8 cellular contexts compared by ENCODE assay signal in the genomic region with DNA sequence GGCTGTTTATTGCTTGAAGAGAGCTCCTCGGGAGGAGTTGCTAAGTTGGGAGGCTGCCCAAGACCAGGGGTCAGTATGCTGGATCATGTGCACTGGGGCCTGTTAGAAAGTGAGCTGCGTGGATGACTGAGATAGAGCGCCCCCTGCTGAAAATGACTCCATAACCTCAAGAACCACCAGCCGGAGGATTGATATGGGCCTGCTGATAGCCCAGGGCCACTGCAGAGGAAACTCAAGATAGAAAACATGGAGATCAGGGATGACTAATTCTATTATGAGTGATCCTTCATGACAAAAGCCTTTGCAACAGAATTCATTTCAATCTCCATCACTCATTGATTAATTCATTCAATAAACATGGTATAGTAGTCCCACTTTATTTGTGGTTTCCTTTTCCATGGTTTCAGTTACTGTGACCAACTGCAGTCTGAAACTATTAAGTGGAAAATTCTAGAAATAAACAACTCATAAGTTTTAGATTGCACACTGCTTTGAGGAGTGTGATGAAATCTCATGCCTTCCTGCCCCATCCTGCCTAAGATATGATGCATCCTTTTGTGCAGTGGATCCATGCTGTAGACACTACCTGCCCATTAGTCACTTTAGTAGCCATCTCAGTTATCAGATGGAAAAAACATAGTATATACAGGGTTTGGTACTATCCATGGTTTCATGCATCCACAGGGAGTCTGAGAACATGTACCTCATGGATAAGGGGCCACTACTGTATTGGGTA.
DNase-seq lines count a peak whose midpoint lies in the region; ATAC-seq lines count a peak whose summit lies in the region.

No MANE protein-coding gene starts in this region.

- ATAC-seq in GM19463 (IDR thresholded peaks at IDR 0.05; ENCODE audit: unreplicated experiment), result peak; percentile 71
- ATAC-seq in activated T-cell treated with anti-CD3 and anti-CD28 coated beads, Interleukin-2, amount 50 U/mL, for 4 hours, result peak; percentile 58 to 60
- no peak for ATAC-seq in HG03565 (IDR thresholded peaks at IDR 0.05; ENCODE audit: unreplicated experiment)
- ATAC-seq in HG03045 (IDR thresholded peaks at IDR 0.05; ENCODE audit: unreplicated experiment), result no peak

- no peaks in the 10 kb centered on the region for H3K9me3 Mint-ChIP-seq in activated T-cell treated with anti-CD3 and anti-CD28 coated beads, Interleukin-2, amount 50 U/mL, for 4 hours

- no peaks in the 10 kb centered on the region for H3K36me3 Mint-ChIP-seq in activated T-cell treated with anti-CD3 and anti-CD28 coated beads, Interleukin-2, amount 50 U/mL, for 4 hours (ENCODE audit: insufficient read depth)

- peak; percentile 34 for DNase-seq in COLO829 (ENCODE audit: low spot score)
- DNase-seq in NCI-H460 (ENCODE audit: extremely low read depth, low read depth), result peak; percentile 21
- DNase-seq in activated T-cell treated with anti-CD3 and anti-CD28 coated beads, Interleukin-2, amount 50 U/mL, for 4 hours, result peak; percentile 27
- DNase-seq in germinal center (ENCODE audit: low spot score), result peak; percentile 9
- peak; percentile 11 to 46 (median 12) for DNase-seq in stimulated activated CD4-positive, alpha-beta T cell treated with anti-CD3 and anti-CD28 coated beads, Interleukin-12 subunit alpha, Interleukin-12 subunit beta, amount 100 ng/mL, for 48 hours (ENCODE audit: low read depth in 2 of 3, low spot score in 1 of 3)

- H3K27me3 Mint-ChIP-seq in activated T-cell treated with anti-CD3 and anti-CD28 coated beads, Interleukin-2, amount 50 U/mL, for 4 hours (ENCODE audit: low read depth), result no peaks in the 10 kb centered on the region

- H3K4me3 Mint-ChIP-seq in activated T-cell treated with anti-CD3 and anti-CD28 coated beads, Interleukin-2, amount 50 U/mL, for 4 hours, result no peak overlapping the region

- H3K4me1 Mint-ChIP-seq in activated T-cell treated with anti-CD3 and anti-CD28 coated beads, Interleukin-2, amount 50 U/mL, for 4 hours (ENCODE audit: low read depth), result no peaks in the 10 kb centered on the region

Comparison
In these comparisons a context has a peak if more than half of its experiments do, and no peak if none do; other contexts are left out.
1. ATAC-seq: peak in GM19463 (single experiment) and activated T-cell treated with anti-CD3 and anti-CD28 coated beads, Interleukin-2, amount 50 U/mL, for 4 hours (2 of 2); none in HG03565 (single experiment) and HG03045 (single experiment).
2. Peak in every context shown above with its lines, with median percentiles within 50 percentile points of each other: DNase-seq.